In genomic region chr14:104970231-104971068, GRCh38 we compare ENCODE assay signal across 1 cellular context.
A peak's percentile ranks its signal among the peaks of the same experiment; 100 is the strongest.
TF ChIP-seq lines count a peak whose summit lies in the region.

No MANE protein-coding gene starts in this region.

TF ChIP-seq in IMR-90, 13 proteins besides CTCF, POLR2A, EP300 and RAD21:
- peak; percentile 41; the same call in 1 of the 2 replicates for TF ChIP-seq USF2 (IDR thresholded peaks at IDR 0.05; ENCODE audit: low read depth, low read length)
- no peak for TF ChIP-seq NFE2L2 (IDR thresholded peaks at IDR 0.05; ENCODE audit: low read depth, low read length)
- 0 out of 2 replicates have a peak, but pooled peaks have one; percentile 47 for TF ChIP-seq FOS (IDR thresholded peaks at IDR 0.05; ENCODE audit: low read depth, low read length)
- no peak for TF ChIP-seq RCOR1 (IDR thresholded peaks at IDR 0.05; ENCODE audit: insufficient replicate concordance, low read length)
- TF ChIP-seq MAZ (IDR thresholded peaks at IDR 0.05; ENCODE audit: borderline replicate concordance, low read depth, low read length): peak; percentile 75
- no peak for TF ChIP-seq CEBPB (IDR thresholded peaks at IDR 0.05; ENCODE audit: low read depth, low read length)
- TF ChIP-seq BHLHE40 (IDR thresholded peaks at IDR 0.05; ENCODE audit: low read depth, low read length): peak; percentile 60; the same call in 1 of the 2 replicates
